In genomic region chrX:68490644-68491043, GRCh38 we compare ENCODE assay signal across 9 cellular contexts. TPM values are rescaled to one million over a fixed set of nuclear protein-coding genes. Genes with fewer than 3 reads are reported as not detected.
A peak's percentile ranks its signal among the peaks of the same experiment; 100 is the strongest.
DNase-seq lines count a peak whose midpoint lies in the region; ATAC-seq, FAIRE-seq and TF ChIP-seq lines count a peak whose summit lies in the region.
"Had no signal": no experiment of that assay in that cellular context is flagged by ENCODE, and none has a peak within 500 bp of the region (broad histone marks: within the 10 kb centered on the region; RNA-seq: fewer than 3 reads in every experiment).

No MANE protein-coding gene starts in this region.

- H3K27ac ChIP-seq in cardiac muscle cell = no peak overlapping the region

- no peaks in the 10 kb centered on the region for H3K36me3 ChIP-seq in cardiac muscle cell

- H3K4me3 ChIP-seq in cardiac muscle cell (no peak overlapping the region), LNCaP clone FGC (ENCODE audit: low read depth, low read length) (no peak overlapping the region)

- FAIRE-seq in urothelium cell line (lab: Jason Lieb, UNC) = no peak

- no peaks in the 10 kb centered on the region for H3K9me3 ChIP-seq in cardiac muscle cell (ENCODE audit: low read depth)

- peak; percentile 8 to 34 for DNase-seq in cardiac muscle cell (ENCODE audit: low read depth in 1 of 2, low spot score in 1 of 2)
- no peak for DNase-seq in cardiac septum (ENCODE audit: low spot score)
- no peak for DNase-seq in LNCaP clone FGC (ENCODE audit: low read depth)
- peak; percentile 32 to 34 for DNase-seq in erythroblast (lab: John Stamatoyannopoulos, UW)
- DNase-seq in urothelium cell line (ENCODE audit: low spot score) = peak; percentile 45
- no peak for DNase-seq in stimulated activated CD4-positive, alpha-beta T cell treated with anti-CD3 and anti-CD28 coated beads, Interleukin-4, amount 100 ng/mL, for 1 hour
- no peak for DNase-seq in COLO668 (lab: John Stamatoyannopoulos, UW; ENCODE audit: unreplicated experiment)
- DNase-seq: foreskin melanocyte had no signal

- no peaks in the 10 kb centered on the region for H3K27me3 ChIP-seq in cardiac muscle cell

- H3K4me1 ChIP-seq in cardiac muscle cell (ENCODE audit: low read depth) = no peaks in the 10 kb centered on the region

- no peak for TF ChIP-seq POLR2A in erythroblast (IDR thresholded peaks at IDR 0.05; ENCODE audit: low read length)

- no peak for ATAC-seq in GM21786 (IDR thresholded peaks at IDR 0.05; ENCODE audit: unreplicated experiment)

- intact Hi-C loops in cardiac septum (cut with DNase I) = no loop called here

- TF ChIP-seq CTCF in cardiac muscle cell (IDR thresholded peaks at IDR 0.05; ENCODE audit: low read depth, low read length) (peak; percentile 45), LNCaP clone FGC (IDR thresholded peaks at IDR 0.05; ENCODE audit: control insufficient read depth, extremely low read depth, insufficient read depth) (0 out of 2 replicates have a peak, but pooled peaks have one; percentile 16)

RNA-seq across cellular contexts. Expression of gene YIPF6, which starts 8.2 kb away (rescaled TPM):
- total RNA-seq in cardiac muscle cell = 17.0 and 20.7 TPM in 2 replicates
- 39.2 and 53.9 TPM in 2 replicates for polyA plus RNA-seq in cardiac muscle cell
- 29.4 TPM for total RNA-seq in cardiac septum

RNA-seq across cellular contexts. Expression of gene OPHN1, which starts 57.3 kb away (rescaled TPM):
- 4.7 and 7.0 TPM in 2 replicates for total RNA-seq in cardiac muscle cell
- 2.4 and 2.8 TPM in 2 replicates for polyA plus RNA-seq in cardiac muscle cell
- 4.7 TPM for total RNA-seq in cardiac septum

Comparison
In these comparisons a context has a peak if more than half of its experiments do, and no peak if none do; other contexts are left out.
1. DNase-seq: peak in cardiac muscle cell (2 of 2), erythroblast (2 of 2) and urothelium cell line (single experiment); none in cardiac septum (single experiment), LNCaP clone FGC (single experiment), stimulated activated CD4-positive, alpha-beta T cell treated with anti-CD3 and anti-CD28 coated beads, Interleukin-4, amount 100 ng/mL, for 1 hour (single experiment) and COLO668 (single experiment).